Comparison of ENCODE assay signal across 8 cellular contexts in the genomic region with DNA sequence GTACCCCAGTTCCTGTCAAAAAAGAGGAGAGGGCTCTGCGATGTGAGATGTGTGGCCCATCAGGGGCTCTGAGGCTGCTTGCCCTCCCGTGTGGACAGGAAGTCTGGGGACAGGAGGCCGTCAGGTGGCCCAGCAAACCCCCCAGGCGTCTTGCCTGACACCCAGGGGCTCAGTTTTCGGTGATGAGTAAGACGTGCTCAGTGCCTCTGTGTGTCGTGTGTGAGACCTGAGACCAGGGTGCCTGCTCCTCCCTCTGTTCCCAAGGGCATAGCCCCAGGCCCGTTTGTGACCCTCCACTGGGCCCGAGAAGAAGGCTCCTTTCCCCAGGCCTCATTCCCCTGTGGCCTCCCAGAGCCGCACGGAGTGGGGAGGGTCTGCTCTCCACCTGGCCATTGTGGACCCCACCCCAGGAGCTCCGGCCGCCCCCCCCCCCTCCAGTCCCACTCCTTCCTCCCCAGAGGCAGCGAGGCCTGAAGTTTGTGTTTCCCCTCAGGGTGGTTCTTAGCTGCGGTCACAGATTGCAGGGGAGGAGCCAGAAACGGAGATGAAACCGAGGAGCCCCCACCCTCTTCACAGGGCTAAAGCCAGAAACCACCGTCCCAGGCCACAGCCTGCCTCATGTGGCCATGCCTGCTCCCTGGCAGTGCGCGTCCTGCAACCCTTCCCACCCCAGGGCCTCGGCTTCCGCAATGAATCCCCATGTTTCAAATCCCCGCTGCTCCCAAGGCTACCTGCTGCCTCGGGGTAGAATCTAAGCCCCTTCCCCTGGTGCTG. TPM values are rescaled to one million over a fixed set of nuclear protein-coding genes. Genes with fewer than 3 reads are reported as not detected.
DNase-seq lines count a peak whose midpoint lies in the region; ATAC-seq, FAIRE-seq and TF ChIP-seq lines count a peak whose summit lies in the region.

No MANE protein-coding gene starts in this region.

- no peak for TF ChIP-seq EP300 in H1 (IDR thresholded peaks at IDR 0.05; ENCODE audit: borderline replicate concordance in 1 of 2, low read depth in 2 of 2, low read length in 2 of 2)

- peak overlapping the region; percentile 38 for H3K4ac ChIP-seq in H1 (replicated peaks; ENCODE audit: insufficient read length, low read depth, low read length)

- H2BK20ac ChIP-seq in H1 (ENCODE audit: low read length), result no peak overlapping the region

- H3K36me3 Mint-ChIP-seq in CD8-positive, alpha-beta T cell, result peaks cover 2% of the 10 kb centered on the region

- no peak overlapping the region for H3K27ac ChIP-seq in CD8-positive, alpha-beta T cell (ENCODE audit: low read depth, low read length)
- no peak overlapping the region for H3K27ac ChIP-seq in H1 (ENCODE audit: low read depth, low read length)
- peak overlapping the region; percentile 41 for H3K27ac ChIP-seq in psoas muscle
- H3K27ac ChIP-seq in testis, result no peak overlapping the region

- ATAC-seq in CD8-positive, alpha-beta T cell, result no peak
- ATAC-seq in GM19438 (IDR thresholded peaks at IDR 0.05; ENCODE audit: low read depth, unreplicated experiment), result peak; percentile 38
- no peak for ATAC-seq in psoas muscle
- no peak for ATAC-seq in GM19328 (IDR thresholded peaks at IDR 0.05; ENCODE audit: unreplicated experiment)

- TF ChIP-seq CTCF in CD8-positive, alpha-beta T cell (IDR thresholded peaks at IDR 0.05), result no peak
- peak in 1 of 3 experiments; percentile 0; a peak in 1 of 4 replicates for TF ChIP-seq CTCF in H1 (IDR thresholded peaks at IDR 0.05; ENCODE audit: control extremely low read depth in 1 of 3, insufficient read depth in 1 of 3, low read depth in 1 of 3, low read length in 3 of 3)
- no peak for TF ChIP-seq CTCF in psoas muscle (IDR thresholded peaks at IDR 0.05)
- TF ChIP-seq CTCF in testis (IDR thresholded peaks at IDR 0.05), result no peak

- H3K18ac ChIP-seq in H1 (ENCODE audit: extremely low read depth, low read length), result no peak overlapping the region

- H3K27me3 ChIP-seq in CD8-positive, alpha-beta T cell (ENCODE audit: insufficient read depth, low read length), result no peaks in the 10 kb centered on the region
- H3K27me3 ChIP-seq in H1 (replicated peaks in 1 of 4; ENCODE audit: control insufficient read depth in 3 of 4, extremely low read depth in 1 of 4, insufficient read depth in 3 of 4, low read length in 3 of 4) (peaks cover 0 to 41% (median 25%) of the 10 kb centered on the region in 4 experiments; a peak in 5 of 7 replicates), psoas muscle (ENCODE audit: insufficient read depth in 3 of 3, low read length in 2 of 3) (peaks cover 0 to 13% (median 4%) of the 10 kb centered on the region in 3 donors), testis (no peaks in the 10 kb centered on the region)

- peaks cover 32% of the 10 kb centered on the region for H3K4me1 Mint-ChIP-seq in CD8-positive, alpha-beta T cell (ENCODE audit: low read depth)

- no peaks in the 10 kb centered on the region for H3K36me3 ChIP-seq in CD8-positive, alpha-beta T cell (ENCODE audit: insufficient read depth, low read length)
- H3K36me3 ChIP-seq in H1 (ENCODE audit: control insufficient read depth in 2 of 4, insufficient read depth in 4 of 4, low read length in 3 of 4) (no peaks in the 10 kb centered on the region), psoas muscle (ENCODE audit: insufficient read depth in 1 of 2, low read depth in 1 of 2) (no peaks in the 10 kb centered on the region), testis (ENCODE audit: low read depth, missing control alignments) (no peaks in the 10 kb centered on the region)

- H3K4me1 ChIP-seq in CD8-positive, alpha-beta T cell (ENCODE audit: insufficient read depth, low read length), result peaks cover 42% of the 10 kb centered on the region
- H3K4me1 ChIP-seq in H1 (replicated peaks in 1 of 4; ENCODE audit: control insufficient read depth in 3 of 4, insufficient read depth in 4 of 4, low read length in 3 of 4) (peaks cover 0 to 46% (median 25%) of the 10 kb centered on the region in 4 experiments; a peak in 6 of 7 replicates), psoas muscle (peaks cover 44% of the 10 kb centered on the region), testis (peaks cover 39% of the 10 kb centered on the region)

- peak overlapping the region; percentile 49 for H3K27ac Mint-ChIP-seq in CD8-positive, alpha-beta T cell

- no peak overlapping the region for H2AFZ ChIP-seq in H1 (ENCODE audit: low read length)

- H3K79me2 ChIP-seq in H1 (ENCODE audit: control insufficient read depth in 1 of 2, insufficient read depth in 2 of 2, low read length in 2 of 2), result peaks cover 0 to 13% of the 10 kb centered on the region in 2 experiments; a peak in 3 of 4 replicates

- H3K9ac ChIP-seq in H1 (replicated peaks in 1 of 4; ENCODE audit: extremely low read depth in 1 of 4, low read depth in 3 of 4, low read length in 3 of 4), result 0 out of 7 replicates have a peak overlapping the region, but pooled peaks of 1 of the 4 experiments have one; percentile 33

- 0 out of 2 replicates have a peak, but pooled peaks cover 5% of the 10 kb centered on the region for H3K79me1 ChIP-seq in H1 (ENCODE audit: low read depth, low read length)

- no peak for DNase-seq in CD8-positive, alpha-beta T cell
- DNase-seq in MV-4-11 (lab: John Stamatoyannopoulos, UW), result peak; percentile 81
- peak in 1 of 2 experiments; percentile 56 for DNase-seq in H1 (ENCODE audit: low read depth in 1 of 2, low spot score in 2 of 2)
- DNase-seq in psoas muscle, result peak; percentile 19 to 56
- no peak for DNase-seq in AG08396 (ENCODE audit: low spot score)
- DNase-seq in testis, result no peak

- peak overlapping the region; percentile 68; the same call in 1 of the 2 replicates for H2BK12ac ChIP-seq in H1 (ENCODE audit: low read depth, low read length)

- H4K8ac ChIP-seq in H1 (ENCODE audit: extremely low read depth, insufficient read depth, low read length), result peak overlapping the region; percentile 76; the same call in 1 of the 2 replicates

- H2AK5ac ChIP-seq in H1 (ENCODE audit: low read depth, low read length), result peak overlapping the region; percentile 65; the same call in 1 of the 2 replicates

- intact Hi-C loops in CD8-positive, alpha-beta T cell (cut with DNase I, micrococcal nuclease), result loop anchor here (5.0 to 10.0 kb wide), 6 partner anchors 123 to 1253 kb away; partner anchors contain the start of genes BAHCC1 (in 1 of the 2), CCDC137 (in 1 of the 2), CENPX (in 1 of the 2) and LRRC45 (in 1 of the 2)
- intact Hi-C loops in psoas muscle (cut with DNase I), result loop anchor here in 1 of 2 donors (5.0 kb wide), 1 partner anchor 35 kb away; the partner anchor contains the start of gene FAAP100
- intact Hi-C loops in testis (cut with DNase I; ENCODE audit: low total_unique reads), result no loop called here

- POLR2A ChIA-PET in CD8-positive, alpha-beta T cell (lab: Charles Lee), result interaction anchor here (1.8 to 2.7 kb wide), 2 partner anchors 9 to 34 kb away, joined by 10 to 18 read pairs; partner anchors contain the start of gene FAAP100
- POLR2A ChIA-PET in H1 (lab: Charles Lee; ENCODE audit: partially characterized antibody), result interaction anchor here (2.1 to 30.5 kb wide), 7 partner anchors 11 to 271 kb away, joined by 6 to 1004 read pairs (median 15); partner anchors contain the start of genes ACTG1, FAAP100 and FSCN2

- no peak for FAIRE-seq in H1 (lab: Jason Lieb, UNC)

- no peak overlapping the region for H2BK5ac ChIP-seq in H1 (ENCODE audit: low read depth, low read length)

- no peak overlapping the region for H4K5ac ChIP-seq in H1 (ENCODE audit: insufficient read length, low read depth, low read length)

- peak overlapping the region; percentile 70 for H3K4me3 Mint-ChIP-seq in CD8-positive, alpha-beta T cell

- peaks cover under 1 to 9% of the 10 kb centered on the region in 2 experiments for H4K20me1 ChIP-seq in H1 (replicated peaks in 1 of 2; ENCODE audit: control insufficient read depth in 1 of 2, insufficient read depth in 2 of 2, low read length in 2 of 2)

- no peaks in the 10 kb centered on the region for H3K9me3 ChIP-seq in CD8-positive, alpha-beta T cell (ENCODE audit: low read length)
- no peaks in the 10 kb centered on the region for H3K9me3 ChIP-seq in H1 (ENCODE audit: insufficient read depth in 2 of 2, low read depth in 1 of 2, low read length in 1 of 2)
- no peaks in the 10 kb centered on the region for H3K9me3 ChIP-seq in psoas muscle
- H3K9me3 ChIP-seq in testis, result no peaks in the 10 kb centered on the region

- peak overlapping the region; percentile 74 to 95; a peak in 2 of 4 replicates for H3K4me2 ChIP-seq in H1 (ENCODE audit: insufficient read depth in 1 of 2, low read depth in 2 of 2, low read length in 2 of 2)

- 0 out of 2 replicates have a peak overlapping the region, but pooled peaks have one; percentile 46 for H2BK15ac ChIP-seq in H1 (ENCODE audit: low read length)

- H2BK120ac ChIP-seq in H1 (replicated peaks; ENCODE audit: low read depth, low read length), result no peak overlapping the region

- no peak; a peak in 1 of 3 replicates for TF ChIP-seq POLR2A in H1 (IDR thresholded peaks at IDR 0.05; ENCODE audit: control extremely low read depth in 1 of 2, low read depth in 2 of 2, low read length in 2 of 2)
- no peak for TF ChIP-seq POLR2A in testis (IDR thresholded peaks at IDR 0.05)

- peaks cover 21% of the 10 kb centered on the region; the same call in 1 of the 2 replicates for H3K23me2 ChIP-seq in H1 (ENCODE audit: low read depth, low read length)

- no peak overlapping the region for H3K23ac ChIP-seq in H1 (ENCODE audit: insufficient read length)

- H3K9me3 Mint-ChIP-seq in CD8-positive, alpha-beta T cell, result no peaks in the 10 kb centered on the region

- WGBS in H1 (ENCODE audit: extremely low coverage in 1 of 2, insufficient coverage in 1 of 2, insufficient read length in 1 of 2, insufficient replicate concordance in 2 of 2, low coverage in 1 of 2, low lambda C conversion rate in 2 of 2, missing lambda C conversion rate in 1 of 2), 2 experiments, result 63% methylated on average over 14 of the region's 24 CpGs; no CpG with 5 or more reads in 1 of the 2 experiments
- 73 to 75% (median 74%) methylated on average over 19 to 24 of the region's 24 CpGs for WGBS in psoas muscle, 3 donors
- 63 to 76% methylated on average over 15 to 23 of the region's 24 CpGs for WGBS in testis, 2 donors

- H3K56ac ChIP-seq in H1 (replicated peaks; ENCODE audit: insufficient read length, low read depth, low read length), result no peak overlapping the region

- no peak overlapping the region for H3K4me3 ChIP-seq in CD8-positive, alpha-beta T cell (ENCODE audit: low read depth, low read length)
- H3K4me3 ChIP-seq in H1 (ENCODE audit: extremely low read depth in 1 of 4, insufficient read depth in 2 of 4, low read depth in 3 of 4, low read length in 4 of 4) (no peak overlapping the region), psoas muscle (peak overlapping the region; percentile 86), testis (no peak overlapping the region)

- TF ChIP-seq RAD21 in H1 (IDR thresholded peaks at IDR 0.05 in 1 of 2, conservative IDR thresholded peaks at IDR 0.05 in 1 of 2; ENCODE audit: low read depth in 2 of 2, low read length in 2 of 2), result no peak

- H3K14ac ChIP-seq in H1 (ENCODE audit: insufficient read length), result no peak overlapping the region

- H4K91ac ChIP-seq in H1 (replicated peaks; ENCODE audit: insufficient read length, low read length), result no peak overlapping the region

- H3K27me3 Mint-ChIP-seq in CD8-positive, alpha-beta T cell (ENCODE audit: low read depth), result peaks cover 2% of the 10 kb centered on the region

- CTCF ChIA-PET in CD8-positive, alpha-beta T cell (lab: Charles Lee), result interaction anchor here (2.0 to 2.6 kb wide), 3 partner anchors 16 to 83 kb away, joined by 5 to 24 read pairs (median 15); partner anchors contain the start of gene FAAP100
- CTCF ChIA-PET in H1 (lab: Charles Lee; ENCODE audit: partially characterized antibody), result interaction anchor here (0.6 to 5.2 kb wide), 12 partner anchors 13 to 369 kb away, joined by 3 to 33 read pairs (median 4); partner anchors contain the start of gene BAHCC1

RNA-seq across cellular contexts. Expression of gene ACTG1, which starts 4.9 kb away (rescaled TPM):
- 1,000 to 10,000 TPM; 1,370 to 1,375 TPM for total RNA-seq in CD8-positive, alpha-beta T cell
- 3,535 and 3,691 TPM in 2 replicates for total RNA-seq in H1 (2021; fragmentation: NEBNext Ultra II Directional; extraction: Animal tissue kit (Norgen Biotek cat#: 25700))
- 5,010 and 7,420 TPM in 2 replicates for polyA plus RNA-seq in H1 (2011; rRNA removed)
- polyA plus RNA-seq in H1 (2011; cell fraction: cytosol; rRNA removed), result 3,868 TPM
- polyA plus RNA-seq in H1 (2011; cell fraction: nucleus; rRNA removed), result 4,694 TPM
- polyA plus RNA-seq in H1 (2012, experiment 1 of 2), result 3,170 to 3,474 TPM (median 3,377 TPM) in 4 replicates
- 3,649 TPM for polyA plus RNA-seq in H1 (2012, experiment 2 of 2)
- 4,243 TPM for polyA plus RNA-seq in H1 (2013, experiment 1 of 2)
- 4,284 TPM for polyA plus RNA-seq in H1 (2013, experiment 2 of 2)
- 1,111 and 1,306 TPM in 2 replicates for polyA minus RNA-seq in H1 (2011; rRNA and poly(A)+ RNA removed)
- 1,521 TPM for polyA minus RNA-seq in H1 (2011; cell fraction: cytosol; rRNA and poly(A)+ RNA removed)
- 1,666 TPM for polyA minus RNA-seq in H1 (2011; cell fraction: nucleus; rRNA and poly(A)+ RNA removed)
- total RNA-seq in psoas muscle, result 100 to 1,000 TPM; 341 to 567 (median 431) TPM
- 100 to 1,000 TPM; 150 to 620 (median 219) TPM for polyA plus RNA-seq in psoas muscle
- total RNA-seq in testis, result 1,000 to 10,000 TPM; 1,790 to 2,057 TPM
- polyA plus RNA-seq in testis (ENCODE audit: insufficient read depth, low read depth, low replicate concordance), result 1,571 TPM

RNA-seq across cellular contexts. Expression of gene FSCN2, which starts 10.7 kb away (rescaled TPM):
- under 1 TPM; 0.36 to 0.38 TPM for total RNA-seq in CD8-positive, alpha-beta T cell
- 0.30 TPM in 1 of 2 replicates, not detected in the other for total RNA-seq in H1 (2021; fragmentation: NEBNext Ultra II Directional; extraction: Animal tissue kit (Norgen Biotek cat#: 25700))
- polyA plus RNA-seq in H1 (2011; rRNA removed) (0.18 and 0.44 TPM in 2 replicates), psoas muscle (under 1 TPM; 0.08 to 0.09 (median 0.08) TPM), testis (ENCODE audit: insufficient read depth, low read depth, low replicate concordance) (0.37 TPM)
- polyA plus RNA-seq in H1 (2011; cell fraction: cytosol; rRNA removed), result 0.14 TPM
- polyA plus RNA-seq in H1 (2011; cell fraction: nucleus; rRNA removed), result 0.88 TPM
- polyA plus RNA-seq in H1 (2012, experiment 1 of 2), result 0.12 to 0.43 TPM (median 0.30 TPM) in 4 replicates
- polyA plus RNA-seq in H1 (2012, experiment 2 of 2), result 0.28 TPM
- not detected for polyA plus RNA-seq in H1 (2013, experiment 1 of 2)
- polyA plus RNA-seq in H1 (2013, experiment 2 of 2), result 0.07 TPM
- 0.09 and 0.10 TPM in 2 replicates for polyA minus RNA-seq in H1 (2011; rRNA and poly(A)+ RNA removed)
- polyA minus RNA-seq in H1 (2011; cell fraction: cytosol; rRNA and poly(A)+ RNA removed), result not detected
- polyA minus RNA-seq in H1 (2011; cell fraction: nucleus; rRNA and poly(A)+ RNA removed), result 0.90 TPM
- total RNA-seq in psoas muscle (under 1 TPM in 3 of 4 donors, not detected in 1; 0.13 to 0.71 (median 0.38) TPM), testis (1 to 10 TPM; 3.5 to 4.0 TPM)

RNA-seq across cellular contexts. Expression of gene FAAP100, which starts 34.6 kb away (rescaled TPM):
- 10 to 100 TPM; 21.7 to 23.5 TPM for total RNA-seq in CD8-positive, alpha-beta T cell
- total RNA-seq in H1 (2021; fragmentation: NEBNext Ultra II Directional; extraction: Animal tissue kit (Norgen Biotek cat#: 25700)), result 37.9 and 41.8 TPM in 2 replicates
- polyA plus RNA-seq in H1 (2011; rRNA removed) (23.2 and 33.1 TPM in 2 replicates), psoas muscle (10 to 100 TPM; 11.6 to 16.3 (median 12.6) TPM), testis (ENCODE audit: insufficient read depth, low read depth, low replicate concordance) (17.6 TPM)
- polyA plus RNA-seq in H1 (2011; cell fraction: cytosol; rRNA removed), result 28.9 TPM
- polyA plus RNA-seq in H1 (2011; cell fraction: nucleus; rRNA removed), result 69.4 TPM
- polyA plus RNA-seq in H1 (2012, experiment 1 of 2), result 17.1 to 31.4 TPM (median 28.6 TPM) in 4 replicates
- polyA plus RNA-seq in H1 (2012, experiment 2 of 2), result 25.6 TPM
- polyA plus RNA-seq in H1 (2013, experiment 1 of 2), result 16.0 TPM
- polyA plus RNA-seq in H1 (2013, experiment 2 of 2), result 16.3 TPM
- polyA minus RNA-seq in H1 (2011; rRNA and poly(A)+ RNA removed), result 13.3 and 19.4 TPM in 2 replicates
- polyA minus RNA-seq in H1 (2011; cell fraction: cytosol; rRNA and poly(A)+ RNA removed), result 18.1 TPM
- 33.6 TPM for polyA minus RNA-seq in H1 (2011; cell fraction: nucleus; rRNA and poly(A)+ RNA removed)
- total RNA-seq in psoas muscle (10 to 100 TPM; 11.8 to 13.1 (median 12.7) TPM), testis (10 to 100 TPM; 42.6 to 45.8 TPM)

Comparison
In these comparisons a context has a peak if more than half of its experiments do, and no peak if none do; other contexts are left out.
1. DNase-seq: peak in MV-4-11 (single experiment) and psoas muscle (2 of 2); none in CD8-positive, alpha-beta T cell (0 of 7), AG08396 (single experiment) and testis (single experiment).